ENCODE assay signal across 8 cellular contexts in genomic region chr13:35953537-35954206, GRCh38.
DNase-seq lines count a peak whose midpoint lies in the region; ATAC-seq, FAIRE-seq and TF ChIP-seq lines count a peak whose summit lies in the region.

No MANE protein-coding gene starts in this region.

- DNase-seq in AG04449 (ENCODE audit: low read depth, low spot score) (peak; percentile 64), GOT3 (lab: John Stamatoyannopoulos, UW) (peak; percentile 27), NCI-H2171 (lab: John Stamatoyannopoulos, UW) (peak; percentile 89), astrocyte of the spinal cord (ENCODE audit: low read depth, low spot score) (peak; percentile 91), hippocampal formation (lab: John Stamatoyannopoulos, UW) (peak; percentile 81 to 96), gastrocnemius medialis (peak; percentile 65 to 83), SKM-1 (lab: John Stamatoyannopoulos, UW; ENCODE audit: unreplicated experiment) (no peak), GM12892 (ENCODE audit: insufficient read length) (no peak)

- no peaks in the 10 kb centered on the region for H3K9me3 ChIP-seq in gastrocnemius medialis

- no peaks in the 10 kb centered on the region for H3K36me3 ChIP-seq in gastrocnemius medialis

- H3K4me3 ChIP-seq in AG04449 (ENCODE audit: low read depth, low read length) (peak overlapping the region; percentile 36), astrocyte of the spinal cord (ENCODE audit: low read depth, low read length) (peak overlapping the region; percentile 26), gastrocnemius medialis (peak overlapping the region in 1 of 4 donors; percentile 25)

- FAIRE-seq in GM12892 (lab: Jason Lieb, UNC), result no peak

- POLR2A ChIA-PET in AG04449 (lab: Yijun Ruan, JAX), result interaction anchor here (0.5 kb wide), 1 partner anchor 94 kb away, joined by 3 read pairs; no protein-coding TSS in a partner anchor

- ATAC-seq in gastrocnemius medialis, result peak; percentile 88 to 90

- no peak for TF ChIP-seq POLR2A in gastrocnemius medialis (IDR thresholded peaks at IDR 0.05)
- no peak for TF ChIP-seq POLR2A in GM12892 (IDR thresholded peaks at IDR 0.05; ENCODE audit: low read depth, low read length)

- peak; percentile 69 for TF ChIP-seq CTCF in AG04449 (IDR thresholded peaks at IDR 0.05; ENCODE audit: insufficient read depth, low read length, missing control alignments)
- peak; percentile 77 for TF ChIP-seq CTCF in astrocyte of the spinal cord (IDR thresholded peaks at IDR 0.05; ENCODE audit: low read depth, low read length)
- TF ChIP-seq CTCF in gastrocnemius medialis (IDR thresholded peaks at IDR 0.05 in 4 of 5, conservative IDR thresholded peaks at IDR 0.05 in 1 of 5), result peak in 3 of 5 experiments; percentile 39 to 57 (median 48)

- intact Hi-C loops in gastrocnemius medialis (cut with DNase I; ENCODE audit: low total_unique reads), result loop anchor here (1.0 to 5.0 kb wide), 3 partner anchors 136 to 323 kb away; no protein-coding TSS in a partner anchor

- peak overlapping the region in 2 of 4 donors; percentile 19 to 20 for H3K27ac ChIP-seq in gastrocnemius medialis

- CTCF ChIA-PET in AG04449 (lab: Yijun Ruan, JAX), result interaction anchor here (0.6 to 3.4 kb wide), 38 partner anchors 9 to 755 kb away, joined by 3 to 36 read pairs (median 4); no protein-coding TSS in a partner anchor

- peaks cover 20 to 30% of the 10 kb centered on the region in 2 donors for H3K4me1 ChIP-seq in gastrocnemius medialis

- no peaks in the 10 kb centered on the region for H3K27me3 ChIP-seq in gastrocnemius medialis

- in situ Hi-C loops in astrocyte of the spinal cord (cut with HindIII; ENCODE audit: low sequenced_read_pairs), result no loop called here
- in situ Hi-C loops in gastrocnemius medialis (cut with MboI; ENCODE audit: low sequenced_read_pairs in 4 of 4), result loop anchor here in 3 of 4 donors (10.0 to 25.0 kb wide), 4 partner anchors 229 to 479 kb away; partner anchors contain the start of gene MAB21L1 (in 3 of the 3)

Comparison
In these comparisons a context has a peak if more than half of its experiments do, and no peak if none do; other contexts are left out.
1. DNase-seq: peak in AG04449 (single experiment), GOT3 (single experiment), NCI-H2171 (single experiment), astrocyte of the spinal cord (single experiment), hippocampal formation (2 of 2) and gastrocnemius medialis (2 of 2); none in SKM-1 (single experiment) and GM12892 (single experiment).
2. Peak in every context shown above with its lines, with median percentiles within 50 percentile points of each other: CTCF ChIP-seq.